Comparison of ENCODE assay signal across 23 cellular contexts in genomic region chr13:94537740-94538630, GRCh38. TPM values are rescaled to one million over a fixed set of nuclear protein-coding genes. Genes with fewer than 3 reads are reported as not detected.
"Had no signal": no experiment of that assay in that cellular context is flagged by ENCODE, and none has a peak within 500 bp of the region (broad histone marks: within the 10 kb centered on the region; RNA-seq: fewer than 3 reads in every experiment).

No MANE protein-coding gene starts in this region.

- H3K9me3 ChIP-seq: ascending aorta, esophagus squamous epithelium, neutrophil, pancreas had no signal

- H3K27ac ChIP-seq: ascending aorta, esophagus squamous epithelium, hepatocyte, neutrophil, pancreas had no signal

- H3K9me3 Mint-ChIP-seq: activated T-cell treated with anti-CD3 and anti-CD28 coated beads, Interleukin-2, amount 50 U/mL, for 4 hours; mesothelial cell of epicardium; natural killer cell treated with Interleukin-12 subunit alpha and Interleukin-12 subunit beta and Interleukin-15 and Interleukin-18, amount 100 ng/mL, for 72 hours; stimulated activated naive B cell treated with anti-CD40 and anti-IgM and Interleukin-4, amounts not matched to agents 10 μg/mL and 1 μg/mL and 100 μg/mL, for 72 hours; T-cell had no signal

- H3K4me1 Mint-ChIP-seq: mesothelial cell of epicardium; stimulated activated naive B cell treated with anti-CD40 and anti-IgM and Interleukin-4, amounts not matched to agents 10 μg/mL and 1 μg/mL and 100 μg/mL, for 72 hours had no signal

- H3K36me3 ChIP-seq: ascending aorta, esophagus squamous epithelium, neutrophil, pancreas had no signal

- DNase-seq: activated CD4-positive, alpha-beta T cell treated with anti-CD3 and anti-CD28 coated beads, Interleukin-2, amount 10 ng/mL, durations not matched to agents 7 days and 5 days; activated CD8-positive, alpha-beta T cell treated with anti-CD3 and anti-CD28 coated beads, Interleukin-2, amount 10 ng/mL, durations not matched to agents 7 days and 5 days; activated effector memory CD4-positive, alpha-beta T cell treated with Interleukin-2 at 50 U/mL for 16 hours; activated naive CD4-positive, alpha-beta T cell treated with anti-CD3 and anti-CD28 coated beads, Interleukin-2, amount 50 U/mL, for 16 hours; activated T-cell treated with anti-CD3 and anti-CD28 coated beads, Interleukin-2, amount 50 U/mL, for 4 hours; cerebellar nuclear complex; cortex of kidney; esophagus squamous epithelium; islet precursor cell; left colon; pancreas; stimulated activated naive B cell treated with anti-CD40 and anti-IgM and Interleukin-4, amounts not matched to agents 10 μg/mL and 1 μg/mL and 100 μg/mL, for 72 hours; T-cell had no signal

- H3K27me3 ChIP-seq: ascending aorta, esophagus squamous epithelium, pancreas had no signal

- H3K36me3 Mint-ChIP-seq: mesothelial cell of epicardium; stimulated activated naive B cell treated with anti-CD40 and anti-IgM and Interleukin-4, amounts not matched to agents 10 μg/mL and 1 μg/mL and 100 μg/mL, for 72 hours; T-cell had no signal

- H3K4me3 ChIP-seq: ascending aorta, esophagus squamous epithelium, hepatocyte, pancreas had no signal

- H3K4me3 Mint-ChIP-seq: activated CD4-positive, alpha-beta T cell treated with anti-CD3 and anti-CD28 coated beads, Interleukin-2, amount 10 ng/mL, durations not matched to agents 7 days and 5 days; activated CD8-positive, alpha-beta T cell treated with anti-CD3 and anti-CD28 coated beads, Interleukin-2, amount 10 ng/mL, durations not matched to agents 7 days and 5 days; activated T-cell treated with anti-CD3 and anti-CD28 coated beads, Interleukin-2, amount 50 U/mL, for 4 hours; mesothelial cell of epicardium; natural killer cell treated with Interleukin-12 subunit alpha and Interleukin-12 subunit beta and Interleukin-15 and Interleukin-18, amount 100 ng/mL, for 72 hours; stimulated activated naive B cell treated with anti-CD40 and anti-IgM and Interleukin-4, amounts not matched to agents 10 μg/mL and 1 μg/mL and 100 μg/mL, for 72 hours; T-cell had no signal

- FAIRE-seq: endometrium, pancreas, urothelium cell line had no signal

- H3K4me1 ChIP-seq: ascending aorta, pancreas had no signal

- H3K27ac Mint-ChIP-seq: activated CD4-positive, alpha-beta T cell treated with anti-CD3 and anti-CD28 coated beads, Interleukin-2, amount 10 ng/mL, durations not matched to agents 7 days and 5 days; activated CD8-positive, alpha-beta T cell treated with anti-CD3 and anti-CD28 coated beads, Interleukin-2, amount 10 ng/mL, durations not matched to agents 7 days and 5 days; mesothelial cell of epicardium; natural killer cell treated with Interleukin-12 subunit alpha and Interleukin-12 subunit beta and Interleukin-15 and Interleukin-18, amount 100 ng/mL, for 72 hours; stimulated activated naive B cell treated with anti-CD40 and anti-IgM and Interleukin-4, amounts not matched to agents 10 μg/mL and 1 μg/mL and 100 μg/mL, for 72 hours; T-cell had no signal

- ATAC-seq: activated CD8-positive, alpha-beta T cell treated with anti-CD3 and anti-CD28 coated beads, Interleukin-2, amount 10 ng/mL, durations not matched to agents 7 days and 5 days; activated T-cell treated with anti-CD3 and anti-CD28 coated beads, Interleukin-2, amount 50 U/mL, for 4 hours; left colon; natural killer cell treated with Interleukin-12 subunit alpha and Interleukin-12 subunit beta and Interleukin-15 and Interleukin-18, amount 100 ng/mL, for 72 hours; pancreas; sciatic nerve; stimulated activated naive B cell treated with anti-CD40 and anti-IgM and Interleukin-4, amounts not matched to agents 10 μg/mL and 1 μg/mL and 100 μg/mL, for 72 hours; T-cell had no signal

RNA-seq across cellular contexts. Expression of gene DCT, which starts 58.5 kb away (rescaled TPM):
- total RNA-seq: activated T-cell treated with anti-CD3 and anti-CD28 coated beads, Interleukin-2, amount 50 U/mL, for 4 hours; ascending aorta; esophagus squamous epithelium; fibroblast of villous mesenchyme; hepatocyte; lung microvascular endothelial cell; natural killer cell treated with Interleukin-12 subunit alpha and Interleukin-12 subunit beta and Interleukin-15 and Interleukin-18, amount 100 ng/mL, for 72 hours had no signal
- polyA plus RNA-seq: hepatocyte had no signal
